ENCODE assay signal across 16 cellular contexts in genomic region chr16:476039-476438, GRCh38.
"Had no signal": no experiment of that assay in that cellular context is flagged by ENCODE, and none has a peak within 500 bp of the region (broad histone marks: within the 10 kb centered on the region; RNA-seq: fewer than 3 reads in every experiment).

No MANE protein-coding gene starts in this region.

- H3K4me1 ChIP-seq: ascending aorta had no signal

- H3K4me3 ChIP-seq: ascending aorta, left ventricle myocardium inferior, psoas muscle, tibial artery had no signal

- H3K27ac ChIP-seq: ascending aorta, tibial artery had no signal

- ATAC-seq: activated T-cell treated with anti-CD3 and anti-CD28 coated beads, Interleukin-2, amount 50 U/mL, for 72 hours; effector memory CD8-positive, alpha-beta T cell; psoas muscle; sciatic nerve; stimulated activated memory B cell treated with anti-CD40 and anti-IgM and Interleukin-4, amounts not matched to agents 10 μg/mL and 1 μg/mL and 100 μg/mL, for 72 hours had no signal

- FAIRE-seq: TTC549, urothelium cell line had no signal

- DNase-seq: activated CD4-positive, alpha-beta T cell treated with anti-CD3 and anti-CD28 coated beads, Interleukin-2, amount 50 U/mL, for 4 hours; activated effector memory CD4-positive, alpha-beta T cell treated with anti-CD3 and anti-CD28 coated beads, Interleukin-2, amount 50 U/mL, for 16 hours; activated T-cell treated with anti-CD3 and anti-CD28 coated beads, Interleukin-2, amount 50 U/mL, for 72 hours; effector memory CD8-positive, alpha-beta T cell; foreskin melanocyte; hypothalamus; islet precursor cell; left ventricle myocardium inferior; psoas muscle; stimulated activated CD4-positive, alpha-beta T cell treated with anti-CD3 and anti-CD28 coated beads, Interleukin-4, amount 100 ng/mL, for 4 hours; tibial artery had no signal

- H3K27me3 ChIP-seq: ascending aorta, tibial artery had no signal

- H3K9me3 ChIP-seq: ascending aorta, left ventricle myocardium inferior, psoas muscle, tibial artery had no signal
